1 cellular context compared by ENCODE assay signal in the genomic region with DNA sequence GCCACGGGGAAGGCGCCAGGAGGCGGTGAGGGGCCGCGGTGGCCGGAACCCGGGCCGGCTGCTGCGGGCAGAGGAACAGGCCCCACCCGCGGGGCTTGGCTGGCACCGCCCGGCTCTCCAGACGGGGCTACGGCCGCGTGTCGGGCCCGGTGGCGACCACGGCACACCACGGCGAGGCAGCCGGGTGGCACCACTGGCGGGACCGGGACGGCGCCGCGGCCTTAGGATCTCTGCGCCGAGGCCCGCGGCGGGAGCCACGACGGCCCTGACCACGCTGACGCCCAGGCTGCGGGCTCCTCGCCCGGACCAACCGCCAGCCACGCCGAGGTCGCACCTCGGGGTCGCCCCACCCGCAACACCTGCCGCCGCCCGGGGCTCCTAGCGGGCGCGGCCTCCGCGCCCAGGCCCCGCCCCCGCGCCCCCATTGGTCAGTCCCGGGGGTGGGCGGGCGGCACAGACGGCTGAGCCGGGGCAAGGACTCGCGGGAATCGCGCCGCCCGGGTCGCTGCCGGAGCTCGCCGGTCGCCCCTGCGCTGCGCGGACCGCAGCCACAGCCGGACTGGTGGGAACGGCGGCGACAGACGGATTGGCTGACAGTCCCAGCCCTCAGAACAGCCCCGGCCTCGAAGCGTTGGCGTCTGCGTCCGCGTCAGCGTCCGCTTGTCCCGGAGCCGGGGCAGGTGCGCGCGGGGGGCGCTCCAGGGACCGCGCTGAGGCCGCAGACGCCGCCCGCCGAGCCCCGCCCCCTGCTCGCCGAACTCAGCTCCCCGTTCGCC.
A peak's percentile ranks its signal among the peaks of the same experiment; 100 is the strongest.
TF ChIP-seq lines count a peak whose summit lies in the region.

Gene BMP8A, plus strand, starts transcription at position 491 of the 776 bp plus-strand sequence. CDS start 356 bp downstream, outside the sequence.

TF ChIP-seq in HepG2, 621 proteins besides CTCF, POLR2A, EP300 and RAD21 (continued from another document and continues in another):
- TF ChIP-seq, protein P1, sequence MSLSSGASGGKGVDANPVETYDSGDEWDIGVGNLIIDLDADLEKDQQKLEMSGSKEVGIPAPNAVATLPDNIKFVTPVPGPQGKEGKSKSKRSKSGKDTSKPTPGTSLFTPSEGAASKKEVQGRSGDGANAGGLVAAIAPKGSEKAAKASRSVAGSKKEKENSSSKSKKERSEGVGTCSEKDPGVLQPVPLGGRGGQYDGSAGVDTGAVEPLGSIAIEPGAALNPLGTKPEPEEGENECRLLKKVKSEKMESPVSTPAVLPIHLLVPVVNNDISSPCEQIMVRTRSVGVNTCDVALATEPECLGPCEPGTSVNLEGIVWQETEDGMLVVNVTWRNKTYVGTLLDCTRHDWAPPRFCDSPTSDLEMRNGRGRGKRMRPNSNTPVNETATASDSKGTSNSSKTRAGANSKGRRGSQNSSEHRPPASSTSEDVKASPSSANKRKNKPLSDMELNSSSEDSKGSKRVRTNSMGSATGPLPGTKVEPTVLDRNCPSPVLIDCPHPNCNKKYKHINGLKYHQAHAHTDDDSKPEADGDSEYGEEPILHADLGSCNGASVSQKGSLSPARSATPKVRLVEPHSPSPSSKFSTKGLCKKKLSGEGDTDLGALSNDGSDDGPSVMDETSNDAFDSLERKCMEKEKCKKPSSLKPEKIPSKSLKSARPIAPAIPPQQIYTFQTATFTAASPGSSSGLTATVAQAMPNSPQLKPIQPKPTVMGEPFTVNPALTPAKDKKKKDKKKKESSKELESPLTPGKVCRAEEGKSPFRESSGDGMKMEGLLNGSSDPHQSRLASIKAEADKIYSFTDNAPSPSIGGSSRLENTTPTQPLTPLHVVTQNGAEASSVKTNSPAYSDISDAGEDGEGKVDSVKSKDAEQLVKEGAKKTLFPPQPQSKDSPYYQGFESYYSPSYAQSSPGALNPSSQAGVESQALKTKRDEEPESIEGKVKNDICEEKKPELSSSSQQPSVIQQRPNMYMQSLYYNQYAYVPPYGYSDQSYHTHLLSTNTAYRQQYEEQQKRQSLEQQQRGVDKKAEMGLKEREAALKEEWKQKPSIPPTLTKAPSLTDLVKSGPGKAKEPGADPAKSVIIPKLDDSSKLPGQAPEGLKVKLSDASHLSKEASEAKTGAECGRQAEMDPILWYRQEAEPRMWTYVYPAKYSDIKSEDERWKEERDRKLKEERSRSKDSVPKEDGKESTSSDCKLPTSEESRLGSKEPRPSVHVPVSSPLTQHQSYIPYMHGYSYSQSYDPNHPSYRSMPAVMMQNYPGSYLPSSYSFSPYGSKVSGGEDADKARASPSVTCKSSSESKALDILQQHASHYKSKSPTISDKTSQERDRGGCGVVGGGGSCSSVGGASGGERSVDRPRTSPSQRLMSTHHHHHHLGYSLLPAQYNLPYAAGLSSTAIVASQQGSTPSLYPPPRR (CRISPR knock-in tag; IDR thresholded peaks at IDR 0.05; ENCODE audit: borderline replicate concordance) = no peak
- TF ChIP-seq, protein P2, sequence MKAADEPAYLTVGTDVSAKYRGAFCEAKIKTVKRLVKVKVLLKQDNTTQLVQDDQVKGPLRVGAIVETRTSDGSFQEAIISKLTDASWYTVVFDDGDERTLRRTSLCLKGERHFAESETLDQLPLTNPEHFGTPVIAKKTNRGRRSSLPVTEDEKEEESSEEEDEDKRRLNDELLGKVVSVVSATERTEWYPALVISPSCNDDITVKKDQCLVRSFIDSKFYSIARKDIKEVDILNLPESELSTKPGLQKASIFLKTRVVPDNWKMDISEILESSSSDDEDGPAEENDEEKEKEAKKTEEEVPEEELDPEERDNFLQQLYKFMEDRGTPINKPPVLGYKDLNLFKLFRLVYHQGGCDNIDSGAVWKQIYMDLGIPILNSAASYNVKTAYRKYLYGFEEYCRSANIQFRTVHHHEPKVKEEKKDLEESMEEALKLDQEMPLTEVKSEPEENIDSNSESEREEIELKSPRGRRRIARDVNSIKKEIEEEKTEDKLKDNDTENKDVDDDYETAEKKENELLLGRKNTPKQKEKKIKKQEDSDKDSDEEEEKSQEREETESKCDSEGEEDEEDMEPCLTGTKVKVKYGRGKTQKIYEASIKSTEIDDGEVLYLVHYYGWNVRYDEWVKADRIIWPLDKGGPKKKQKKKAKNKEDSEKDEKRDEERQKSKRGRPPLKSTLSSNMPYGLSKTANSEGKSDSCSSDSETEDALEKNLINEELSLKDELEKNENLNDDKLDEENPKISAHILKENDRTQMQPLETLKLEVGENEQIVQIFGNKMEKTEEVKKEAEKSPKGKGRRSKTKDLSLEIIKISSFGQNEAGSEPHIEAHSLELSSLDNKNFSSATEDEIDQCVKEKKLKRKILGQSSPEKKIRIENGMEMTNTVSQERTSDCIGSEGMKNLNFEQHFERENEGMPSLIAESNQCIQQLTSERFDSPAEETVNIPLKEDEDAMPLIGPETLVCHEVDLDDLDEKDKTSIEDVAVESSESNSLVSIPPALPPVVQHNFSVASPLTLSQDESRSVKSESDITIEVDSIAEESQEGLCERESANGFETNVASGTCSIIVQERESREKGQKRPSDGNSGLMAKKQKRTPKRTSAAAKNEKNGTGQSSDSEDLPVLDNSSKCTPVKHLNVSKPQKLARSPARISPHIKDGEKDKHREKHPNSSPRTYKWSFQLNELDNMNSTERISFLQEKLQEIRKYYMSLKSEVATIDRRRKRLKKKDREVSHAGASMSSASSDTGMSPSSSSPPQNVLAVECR (CRISPR knock-in tag; IDR thresholded peaks at IDR 0.05; ENCODE audit: borderline replicate concordance) = no peak
- TF ChIP-seq RORA (CRISPR knock-in tag; IDR thresholded peaks at IDR 0.05) = no peak
- TF ChIP-seq SNRNP70 (IDR thresholded peaks at IDR 0.05; ENCODE audit: low read depth, low read length) = no peak
- no peak for TF ChIP-seq ELF4 (CRISPR knock-in tag; IDR thresholded peaks at IDR 0.05; ENCODE audit: borderline replicate concordance)
- TF ChIP-seq FOXM1 (CRISPR knock-in tag; IDR thresholded peaks at IDR 0.05) = peak; percentile 7; the same call in 1 of the 2 replicates
- TF ChIP-seq XBP1 (CRISPR knock-in tag; IDR thresholded peaks at IDR 0.05) = no peak
- no peak for TF ChIP-seq CREB1 (IDR thresholded peaks at IDR 0.05)
- TF ChIP-seq CREB1 (CRISPR knock-in tag; IDR thresholded peaks at IDR 0.05) = no peak
- TF ChIP-seq GRHL1 (CRISPR knock-in tag; conservative IDR thresholded peaks at IDR 0.05) = no peak
- TF ChIP-seq ZNF800 (CRISPR knock-in tag; IDR thresholded peaks at IDR 0.05) = no peak
- no peak for TF ChIP-seq ZNF3 (CRISPR knock-in tag; IDR thresholded peaks at IDR 0.05)
- no peak for TF ChIP-seq MLLT10 (CRISPR knock-in tag; IDR thresholded peaks at IDR 0.05)
- peak; percentile 66; the same call in 1 of the 2 replicates for TF ChIP-seq ATF7-NPFF (CRISPR knock-in tag; IDR thresholded peaks at IDR 0.05; ENCODE audit: low read depth)
- peak; percentile 52; the same call in 1 of the 2 replicates for TF ChIP-seq ZFY (CRISPR knock-in tag; IDR thresholded peaks at IDR 0.05)
- no peak for TF ChIP-seq ZSCAN9 (CRISPR knock-in tag; IDR thresholded peaks at IDR 0.05; ENCODE audit: borderline replicate concordance)
- TF ChIP-seq ZBTB7A (CRISPR knock-in tag; IDR thresholded peaks at IDR 0.05) = no peak
- no peak for TF ChIP-seq CBX1 (IDR thresholded peaks at IDR 0.05; ENCODE audit: low read depth)
- no peak for TF ChIP-seq ZNF234 (CRISPR knock-in tag; conservative IDR thresholded peaks at IDR 0.05)
- peak; percentile 54 for TF ChIP-seq YEATS4 (CRISPR knock-in tag; IDR thresholded peaks at IDR 0.05; ENCODE audit: borderline replicate concordance)
- no peak for TF ChIP-seq HIC2 (CRISPR knock-in tag; IDR thresholded peaks at IDR 0.05; ENCODE audit: low read depth)
- no peak for TF ChIP-seq NBN (conservative IDR thresholded peaks at IDR 0.05)
- no peak for TF ChIP-seq MYC (CRISPR knock-in tag; IDR thresholded peaks at IDR 0.05; ENCODE audit: borderline replicate concordance)
- no peak for TF ChIP-seq ZNF382 (CRISPR knock-in tag; IDR thresholded peaks at IDR 0.05; ENCODE audit: borderline replicate concordance)
- no peak for TF ChIP-seq ZFX (CRISPR knock-in tag; IDR thresholded peaks at IDR 0.05; ENCODE audit: low read depth)
- TF ChIP-seq, protein P3, sequence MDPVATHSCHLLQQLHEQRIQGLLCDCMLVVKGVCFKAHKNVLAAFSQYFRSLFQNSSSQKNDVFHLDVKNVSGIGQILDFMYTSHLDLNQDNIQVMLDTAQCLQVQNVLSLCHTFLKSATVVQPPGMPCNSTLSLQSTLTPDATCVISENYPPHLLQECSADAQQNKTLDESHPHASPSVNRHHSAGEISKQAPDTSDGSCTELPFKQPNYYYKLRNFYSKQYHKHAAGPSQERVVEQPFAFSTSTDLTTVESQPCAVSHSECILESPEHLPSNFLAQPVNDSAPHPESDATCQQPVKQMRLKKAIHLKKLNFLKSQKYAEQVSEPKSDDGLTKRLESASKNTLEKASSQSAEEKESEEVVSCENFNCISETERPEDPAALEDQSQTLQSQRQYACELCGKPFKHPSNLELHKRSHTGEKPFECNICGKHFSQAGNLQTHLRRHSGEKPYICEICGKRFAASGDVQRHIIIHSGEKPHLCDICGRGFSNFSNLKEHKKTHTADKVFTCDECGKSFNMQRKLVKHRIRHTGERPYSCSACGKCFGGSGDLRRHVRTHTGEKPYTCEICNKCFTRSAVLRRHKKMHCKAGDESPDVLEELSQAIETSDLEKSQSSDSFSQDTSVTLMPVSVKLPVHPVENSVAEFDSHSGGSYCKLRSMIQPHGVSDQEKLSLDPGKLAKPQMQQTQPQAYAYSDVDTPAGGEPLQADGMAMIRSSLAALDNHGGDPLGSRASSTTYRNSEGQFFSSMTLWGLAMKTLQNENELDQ (CRISPR knock-in tag; IDR thresholded peaks at IDR 0.05; ENCODE audit: borderline replicate concordance) = no peak
- TF ChIP-seq ZBED4 (CRISPR knock-in tag; IDR thresholded peaks at IDR 0.05; ENCODE audit: borderline replicate concordance) = no peak
- TF ChIP-seq NFRKB (IDR thresholded peaks at IDR 0.05) = no peak
- no peak for TF ChIP-seq SP1 (IDR thresholded peaks at IDR 0.05)
- TF ChIP-seq SP1 (CRISPR knock-in tag; IDR thresholded peaks at IDR 0.05) = peak; percentile 62; the same call in 1 of the 2 replicates
- TF ChIP-seq ZNF776 (CRISPR knock-in tag; IDR thresholded peaks at IDR 0.05) = peak; percentile 69; the same call in 1 of the 2 replicates
- no peak for TF ChIP-seq TEAD3 (CRISPR knock-in tag; optimal IDR thresholded peaks at IDR 0.05; ENCODE audit: borderline replicate concordance)
- 0 out of 2 replicates have a peak, but pooled peaks have one; percentile 20 for TF ChIP-seq RFXAP (CRISPR knock-in tag; IDR thresholded peaks at IDR 0.05; ENCODE audit: borderline replicate concordance)
- no peak for TF ChIP-seq HIVEP1 (CRISPR knock-in tag; IDR thresholded peaks at IDR 0.05)
- no peak for TF ChIP-seq ZNF180 (CRISPR knock-in tag; IDR thresholded peaks at IDR 0.05; ENCODE audit: borderline replicate concordance, low read depth)
